8 cellular contexts compared by ENCODE assay signal in genomic region chr7:142880886-142881505, GRCh38. TPM values are rescaled to one million over a fixed set of nuclear protein-coding genes. Genes with fewer than 3 reads are reported as not detected.
DNase-seq lines count a peak whose midpoint lies in the region; FAIRE-seq and TF ChIP-seq lines count a peak whose summit lies in the region.

No MANE protein-coding gene starts in this region.

- DNase-seq in NCI-H2081 (lab: John Stamatoyannopoulos, UW) (peak; percentile 9 to 39), NCI-H2081 treated with DMSO at 0.1 percent for 48 hours (lab: John Stamatoyannopoulos, UW) (no peak), HFF-Myc (ENCODE audit: extremely low read depth, low read depth) (no peak), NCI-H460 (ENCODE audit: extremely low read depth, low read depth) (peak; percentile 12), iPS-NIHi7 (ENCODE audit: extremely low spot score) (peak; percentile 85), RCC 7860 (ENCODE audit: low spot score) (no peak)
- DNase-seq in activated naive CD4-positive, alpha-beta T cell treated with Interleukin-2 at 50 U/mL for 16 hours: peak; percentile 49
- DNase-seq in stimulated activated CD8-positive, alpha-beta memory T cell treated with anti-CD3 and anti-CD28 coated beads, Interleukin-15, amount 100 ng/mL, for 1 hour (ENCODE audit: low read depth): peak; percentile 6

- no peak overlapping the region for H3K4me3 ChIP-seq in HFF-Myc (replicated peaks; ENCODE audit: low read depth, low read length)

- peak; percentile 87 for TF ChIP-seq CTCF in HFF-Myc (IDR thresholded peaks at IDR 0.05; ENCODE audit: low read depth, low read length, missing control alignments)

- no peak for FAIRE-seq in RCC 7860 (lab: Jason Lieb, UNC)

RNA-seq across cellular contexts. Expression of gene TRPV6, which starts 4.5 kb away (rescaled TPM):
- not detected in 2 replicates for total RNA-seq in NCI-H460 (2014; rRNA removed; shearing (Covaris generic))
- polyA plus RNA-seq in NCI-H460 (2014; cell fraction: nucleus; rRNA removed): not detected in 2 replicates

RNA-seq across cellular contexts. Expression of gene EPHB6, which starts 26.1 kb away (rescaled TPM):
- total RNA-seq in NCI-H460 (2014; rRNA removed; shearing (Covaris generic)): not detected in 2 replicates
- polyA plus RNA-seq in NCI-H460 (2014; cell fraction: nucleus; rRNA removed): 0.21 and 1.6 TPM in 2 replicates

RNA-seq across cellular contexts. Expression of gene TRPV5, which starts 52.5 kb away (rescaled TPM):
- not detected in 2 replicates for total RNA-seq in NCI-H460 (2014; rRNA removed; shearing (Covaris generic))
- polyA plus RNA-seq in NCI-H460 (2014; cell fraction: nucleus; rRNA removed): not detected in 2 replicates

RNA-seq across cellular contexts. Expression of gene LLCFC1, which starts 58.3 kb away (rescaled TPM):
- not detected in 2 replicates for total RNA-seq in NCI-H460 (2014; rRNA removed; shearing (Covaris generic))
- not detected in 2 replicates for polyA plus RNA-seq in NCI-H460 (2014; cell fraction: nucleus; rRNA removed)

Comparison
In these comparisons a context has a peak if more than half of its experiments do, and no peak if none do; other contexts are left out.
1. DNase-seq: peak in NCI-H2081 (2 of 2), NCI-H460 (single experiment), activated naive CD4-positive, alpha-beta T cell treated with Interleukin-2 at 50 U/mL for 16 hours (single experiment), iPS-NIHi7 (single experiment) and stimulated activated CD8-positive, alpha-beta memory T cell treated with anti-CD3 and anti-CD28 coated beads, Interleukin-15, amount 100 ng/mL, for 1 hour (single experiment); none in NCI-H2081 treated with DMSO at 0.1 percent for 48 hours (single experiment), HFF-Myc (single experiment) and RCC 7860 (single experiment).